ENCODE assay signal across 8 cellular contexts in the genomic region with DNA sequence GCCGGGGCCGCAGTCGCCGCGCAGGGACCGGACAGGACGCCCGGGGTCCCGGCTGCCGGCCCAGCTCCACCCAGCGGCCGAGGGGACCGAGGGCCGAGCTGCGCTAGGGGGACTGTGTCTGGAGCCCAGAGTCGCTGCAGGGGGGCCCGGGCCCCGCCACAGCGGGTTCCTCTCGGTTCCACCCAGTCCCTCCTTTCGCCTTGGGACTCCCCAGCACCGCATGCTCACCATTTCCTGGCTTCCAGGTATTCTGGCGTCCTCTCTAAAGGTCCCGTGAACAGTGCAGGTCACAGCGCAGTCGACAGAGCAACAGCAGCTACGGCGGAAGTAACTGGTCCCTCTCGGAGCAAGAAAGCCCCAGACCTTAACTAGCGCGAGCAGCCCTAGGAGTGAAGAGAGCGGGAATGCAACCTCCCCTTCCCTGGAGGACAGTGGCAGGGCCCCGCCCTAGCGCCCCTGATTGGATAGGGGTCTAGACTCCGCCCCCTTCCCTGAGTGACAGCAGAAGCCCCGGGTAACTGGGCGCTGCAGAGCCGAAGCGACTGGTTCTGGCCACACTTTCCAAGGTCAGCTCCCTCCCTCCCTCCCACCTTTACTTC. TPM values are rescaled to one million over a fixed set of nuclear protein-coding genes. Genes with fewer than 3 reads are reported as not detected.
DNase-seq lines count a peak whose midpoint lies in the region; ATAC-seq, FAIRE-seq and TF ChIP-seq lines count a peak whose summit lies in the region.

A gene (minus strand): TSS at position 391 of the 599 bp plus-strand sequence. CDS start 160 bp downstream, at position 231.

- POLR2A ChIA-PET in H1 (lab: Charles Lee; ENCODE audit: partially characterized antibody), result interaction anchor here (0.8 to 7.9 kb wide), 33 partner anchors 9 to 312 kb away, joined by 3 to 72 read pairs (median 5); a partner anchor contains a TSS

- H3K4ac ChIP-seq in H1 (replicated peaks; ENCODE audit: insufficient read length, low read depth, low read length), result peak within 1 kb of the TSS; percentile 73

- peak within 1 kb of the TSS; percentile 43 for H3K56ac ChIP-seq in H1 (replicated peaks; ENCODE audit: insufficient read length, low read depth, low read length)

- peaks cover 3% of the 10 kb centered on the region for H3K23me2 ChIP-seq in H1 (ENCODE audit: low read depth, low read length)

- no peak within 1 kb of the TSS for H3K14ac ChIP-seq in H1 (ENCODE audit: insufficient read length)

- CTCF ChIA-PET in H1 (lab: Charles Lee; ENCODE audit: partially characterized antibody), result interaction anchor here (0.8 to 3.4 kb wide), 12 partner anchors 14 to 173 kb away, joined by 3 to 11 read pairs (median 3); a partner anchor contains a TSS

- peaks cover 3 to 9% of the 10 kb centered on the region in 2 experiments; a peak in 3 of 4 replicates for H3K9me3 ChIP-seq in H1 (ENCODE audit: insufficient read depth in 2 of 2, low read depth in 1 of 2, low read length in 1 of 2)

- peak within 1 kb of the TSS; percentile 40; the same call in 1 of the 2 replicates for H2BK12ac ChIP-seq in H1 (ENCODE audit: low read depth, low read length)

- no peak within 1 kb of the TSS for H2AFZ ChIP-seq in H1 (ENCODE audit: low read length)

- peak within 1 kb of the TSS; percentile 82 for H4K5ac ChIP-seq in H1 (ENCODE audit: insufficient read length, low read depth, low read length)

- H4K8ac ChIP-seq in H1 (ENCODE audit: extremely low read depth, insufficient read depth, low read length), result peak within 1 kb of the TSS; percentile 96; the same call in 1 of the 2 replicates

- no peak within 1 kb of the TSS for H4K91ac ChIP-seq in H1 (replicated peaks; ENCODE audit: insufficient read length, low read length)

- peak within 1 kb of the TSS; percentile 71 for H3K18ac ChIP-seq in H1 (ENCODE audit: extremely low read depth, low read length)

- H2BK20ac ChIP-seq in H1 (ENCODE audit: low read length), result no peak within 1 kb of the TSS; the same call in 1 of the 2 replicates

- DNase-seq in NCI-H446 (lab: John Stamatoyannopoulos, UW), result peak; percentile 26 to 76
- DNase-seq in activated CD4-positive, alpha-beta T cell treated with anti-CD3 and anti-CD28 coated beads, Interleukin-2, amount 50 U/mL, for 48 hours, result peak; percentile 78 to 84
- peak; percentile 95 to 97 for DNase-seq in H1 (ENCODE audit: low read depth in 1 of 2, low spot score in 2 of 2)
- peak; percentile 94 for DNase-seq in medulla oblongata (ENCODE audit: extremely low spot score)
- peak; percentile 18 for DNase-seq in stimulated activated CD8-positive, alpha-beta memory T cell treated with anti-CD3 and anti-CD28 coated beads, Interleukin-12 subunit alpha, Interleukin-12 subunit beta, amount 100 ng/mL, for 1 hour (ENCODE audit: low read depth)

- peaks cover 0 to 4% of the 10 kb centered on the region in 2 experiments; a peak in 2 of 4 replicates for H3K79me2 ChIP-seq in H1 (ENCODE audit: control insufficient read depth in 1 of 2, insufficient read depth in 2 of 2, low read length in 2 of 2)

- H3K4me1 ChIP-seq in H1 (replicated peaks in 1 of 4; ENCODE audit: control insufficient read depth in 3 of 4, insufficient read depth in 4 of 4, low read length in 3 of 4), result peaks cover 0 to 6% (median 4%) of the 10 kb centered on the region in 4 experiments; a peak in 3 of 7 replicates

- no peak; a peak in 1 of 3 replicates for TF ChIP-seq EP300 in H1 (IDR thresholded peaks at IDR 0.05; ENCODE audit: borderline replicate concordance in 1 of 2, low read depth in 2 of 2, low read length in 2 of 2)

- peak; percentile 96 to 100 for TF ChIP-seq POLR2A in H1 (IDR thresholded peaks at IDR 0.05; ENCODE audit: control extremely low read depth in 1 of 2, low read depth in 2 of 2, low read length in 2 of 2)

- peak within 1 kb of the TSS; percentile 72 for H2BK5ac ChIP-seq in H1 (ENCODE audit: low read depth, low read length)

- peaks cover 0 to 2% (median 0%) of the 10 kb centered on the region in 4 experiments; a peak in 2 of 8 replicates for H3K36me3 ChIP-seq in H1 (ENCODE audit: control insufficient read depth in 2 of 4, insufficient read depth in 4 of 4, low read length in 3 of 4)

- peak within 1 kb of the TSS; percentile 70 to 84 for H3K4me2 ChIP-seq in H1 (ENCODE audit: insufficient read depth in 1 of 2, low read depth in 2 of 2, low read length in 2 of 2)

- 0 out of 2 replicates have a peak within 1 kb of the TSS, but pooled peaks have one; percentile 46 for H2BK15ac ChIP-seq in H1 (ENCODE audit: low read length)

- ATAC-seq in GM18511 (IDR thresholded peaks at IDR 0.05; ENCODE audit: unreplicated experiment) (peak; percentile 78), HG03039 (IDR thresholded peaks at IDR 0.05; ENCODE audit: unreplicated experiment) (peak; percentile 82)

- H3K79me1 ChIP-seq in H1 (ENCODE audit: low read depth, low read length), result no peaks in the 10 kb centered on the region

- peak in 2 of 3 experiments; percentile 13 to 14; a peak in 2 of 4 replicates for TF ChIP-seq CTCF in H1 (IDR thresholded peaks at IDR 0.05; ENCODE audit: control extremely low read depth in 1 of 3, insufficient read depth in 1 of 3, low read depth in 1 of 3, low read length in 3 of 3)

- H3K23ac ChIP-seq in H1 (ENCODE audit: insufficient read length), result no peak within 1 kb of the TSS

- no peak within 1 kb of the TSS for H2BK120ac ChIP-seq in H1 (replicated peaks; ENCODE audit: low read depth, low read length)

- H2AK5ac ChIP-seq in H1 (ENCODE audit: low read depth, low read length), result no peak within 1 kb of the TSS

- H3K4me3 ChIP-seq in H1 (ENCODE audit: extremely low read depth in 1 of 4, insufficient read depth in 2 of 4, low read depth in 3 of 4, low read length in 4 of 4), result peak within 1 kb of the TSS; percentile 42 to 92 (median 86)

- FAIRE-seq in A204.1 (lab: Jason Lieb, UNC), result peak; percentile 59
- peak; percentile 87 for FAIRE-seq in H1 (lab: Jason Lieb, UNC)

- H3K27me3 ChIP-seq in H1 (replicated peaks in 1 of 4; ENCODE audit: control insufficient read depth in 3 of 4, extremely low read depth in 1 of 4, insufficient read depth in 3 of 4, low read length in 3 of 4), result no peaks in the 10 kb centered on the region

- H3K9ac ChIP-seq in H1 (replicated peaks in 1 of 4; ENCODE audit: extremely low read depth in 1 of 4, low read depth in 3 of 4, low read length in 3 of 4), result peak within 1 kb of the TSS; percentile 61 to 77 (median 65)

- no peaks in the 10 kb centered on the region for H4K20me1 ChIP-seq in H1 (replicated peaks in 1 of 2; ENCODE audit: control insufficient read depth in 1 of 2, insufficient read depth in 2 of 2, low read length in 2 of 2)

- no peak; a peak in 1 of 4 replicates for TF ChIP-seq RAD21 in H1 (IDR thresholded peaks at IDR 0.05 in 1 of 2, conservative IDR thresholded peaks at IDR 0.05 in 1 of 2; ENCODE audit: low read depth in 2 of 2, low read length in 2 of 2)

- WGBS in H1 (ENCODE audit: extremely low coverage in 1 of 2, insufficient coverage in 1 of 2, insufficient read length in 1 of 2, insufficient replicate concordance in 2 of 2, low coverage in 1 of 2, low lambda C conversion rate in 2 of 2, missing lambda C conversion rate in 1 of 2), 2 experiments, result 1% methylated on average over 22 of the region's 39 CpGs; no CpG with 5 or more reads in 1 of the 2 experiments

- peak within 1 kb of the TSS; percentile 84; the same call in 1 of the 2 replicates for H3K27ac ChIP-seq in H1 (ENCODE audit: low read depth, low read length)

TF ChIP-seq in H1, 55 proteins besides CTCF, POLR2A, EP300 and RAD21 (continues in another document):
- TF ChIP-seq RBBP5 (IDR thresholded peaks at IDR 0.05; ENCODE audit: borderline replicate concordance, low read depth, low read length), result peak; percentile 89
- TF ChIP-seq JUND (IDR thresholded peaks at IDR 0.05; ENCODE audit: low read length), result peak; percentile 12; the same call in 1 of the 2 replicates
- TF ChIP-seq, protein P1, sequence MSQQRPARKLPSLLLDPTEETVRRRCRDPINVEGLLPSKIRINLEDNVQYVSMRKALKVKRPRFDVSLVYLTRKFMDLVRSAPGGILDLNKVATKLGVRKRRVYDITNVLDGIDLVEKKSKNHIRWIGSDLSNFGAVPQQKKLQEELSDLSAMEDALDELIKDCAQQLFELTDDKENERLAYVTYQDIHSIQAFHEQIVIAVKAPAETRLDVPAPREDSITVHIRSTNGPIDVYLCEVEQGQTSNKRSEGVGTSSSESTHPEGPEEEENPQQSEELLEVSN (IDR thresholded peaks at IDR 0.05), result peak; percentile 84
- 0 out of 2 replicates have a peak, but pooled peaks have one; percentile 15 for TF ChIP-seq KDM1A (IDR thresholded peaks at IDR 0.05; ENCODE audit: borderline replicate concordance, low read length)
- TF ChIP-seq CTBP2 (IDR thresholded peaks at IDR 0.05; ENCODE audit: borderline replicate concordance, insufficient read depth, insufficient read length, low read length), result peak; percentile 77
- peak; percentile 98 for TF ChIP-seq TAF7 (optimal IDR thresholded peaks at IDR 0.05; ENCODE audit: borderline replicate concordance, low read depth, low read length)
- peak; percentile 84 for TF ChIP-seq SP1 (IDR thresholded peaks at IDR 0.05; ENCODE audit: low read depth, low read length)
- peak; percentile 98 for TF ChIP-seq POLR2AphosphoS5 (IDR thresholded peaks at IDR 0.05; ENCODE audit: low read depth, low read length)
- TF ChIP-seq SIRT6 (IDR thresholded peaks at IDR 0.05; ENCODE audit: low read length), result no peak
- TF ChIP-seq TCF12 (IDR thresholded peaks at IDR 0.05; ENCODE audit: low read depth, low read length), result no peak
- peak; percentile 98 for TF ChIP-seq TBP (IDR thresholded peaks at IDR 0.05; ENCODE audit: low read depth, low read length)
- TF ChIP-seq GTF2F1 (IDR thresholded peaks at IDR 0.05; ENCODE audit: borderline replicate concordance, low read depth, low read length), result peak; percentile 95
- TF ChIP-seq PHF8 (conservative IDR thresholded peaks at IDR 0.05; ENCODE audit: low read depth, low read length), result peak; percentile 75
- 0 out of 2 replicates have a peak, but pooled peaks have one; percentile 29 for TF ChIP-seq GABPA (IDR thresholded peaks at IDR 0.05; ENCODE audit: borderline replicate concordance, insufficient read depth, low read length)
- no peak for TF ChIP-seq RXRA (IDR thresholded peaks at IDR 0.05; ENCODE audit: insufficient read depth, low read depth, low read length)

RNA-seq across cellular contexts. Expression of the gene that starts here (rescaled TPM):
- 9.1 and 9.5 TPM in 2 replicates for total RNA-seq in H1 (2021; fragmentation: NEBNext Ultra II Directional; extraction: Animal tissue kit (Norgen Biotek cat#: 25700))
- polyA plus RNA-seq in H1 (2011; rRNA removed), result 0.57 and 0.91 TPM in 2 replicates
- polyA plus RNA-seq in H1 (2011; cell fraction: cytosol; rRNA removed), result 1.3 TPM
- polyA plus RNA-seq in H1 (2011; cell fraction: nucleus; rRNA removed), result 0.68 TPM
- polyA plus RNA-seq in H1 (2012, experiment 1 of 2), result 2.5 to 4.8 TPM (median 3.5 TPM) in 4 replicates
- polyA plus RNA-seq in H1 (2012, experiment 2 of 2), result 0.52 TPM
- 4.2 TPM for polyA plus RNA-seq in H1 (2013, experiment 1 of 2)
- polyA plus RNA-seq in H1 (2013, experiment 2 of 2), result 3.8 TPM
- polyA minus RNA-seq in H1 (2011; rRNA and poly(A)+ RNA removed), result 3.8 and 5.7 TPM in 2 replicates
- polyA minus RNA-seq in H1 (2011; cell fraction: cytosol; rRNA and poly(A)+ RNA removed), result 3.4 TPM
- polyA minus RNA-seq in H1 (2011; cell fraction: nucleus; rRNA and poly(A)+ RNA removed), result 8.4 TPM

Comparison
In these comparisons a context has a peak if more than half of its experiments do, and no peak if none do; other contexts are left out.
1. Peak in every context shown above with its lines: DNase-seq, ATAC-seq, H3K4me3 ChIP-seq and H3K27ac ChIP-seq.
2. DNase-seq: peak in every context shown above with its lines; median percentile 96 in H1; 94 in medulla oblongata; 81 in activated CD4-positive, alpha-beta T cell treated with anti-CD3 and anti-CD28 coated beads, Interleukin-2, amount 50 U/mL, for 48 hours; 51 in NCI-H446; 18 in stimulated activated CD8-positive, alpha-beta memory T cell treated with anti-CD3 and anti-CD28 coated beads, Interleukin-12 subunit alpha, Interleukin-12 subunit beta, amount 100 ng/mL, for 1 hour.